ENCODE assay signal across 8 cellular contexts in the genomic region with DNA sequence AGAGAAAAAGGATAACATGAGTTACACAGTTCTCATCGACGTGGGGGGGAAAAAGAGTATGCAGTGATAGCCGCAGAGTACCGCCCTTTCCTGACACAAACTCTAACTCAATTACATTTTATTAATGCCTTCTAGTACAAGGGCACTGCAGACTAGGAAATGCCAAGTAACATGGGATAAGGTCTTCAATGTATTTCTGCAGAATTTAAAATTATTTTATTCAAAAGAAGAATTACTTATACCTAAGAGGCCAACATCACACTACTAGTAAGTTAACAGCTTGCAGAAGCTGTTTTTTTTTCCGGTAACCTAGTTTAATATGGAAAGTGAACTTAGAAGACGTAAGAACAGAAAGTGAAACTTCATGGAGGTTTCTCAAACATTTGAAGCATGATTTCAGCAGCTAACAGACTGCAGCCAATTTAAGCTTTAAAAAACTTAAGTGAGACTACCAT.
A peak's percentile ranks its signal among the peaks of the same experiment; 100 is the strongest.
DNase-seq lines count a peak whose midpoint lies in the region; ATAC-seq lines count a peak whose summit lies in the region.

No MANE protein-coding gene starts in this region.

- peaks cover 65% of the 10 kb centered on the region for H3K4me1 ChIP-seq in BLaER1

- peak; percentile 49 for DNase-seq in activated naive CD4-positive, alpha-beta T cell treated with anti-CD3 and anti-CD28 coated beads, Interleukin-2, amount 10 ng/mL, durations not matched to agents 7 days and 5 days
- peak in 1 of 2 donors; percentile 18 for DNase-seq in memory B cell (ENCODE audit: low spot score in 2 of 2)
- no peak for DNase-seq in putamen (ENCODE audit: low spot score)
- DNase-seq in DMS114 treated with DMSO at 0.1 percent for 48 hours (lab: John Stamatoyannopoulos, UW; ENCODE audit: unreplicated experiment) = no peak

- H3K4me1 Mint-ChIP-seq in activated naive CD4-positive, alpha-beta T cell treated with anti-CD3 and anti-CD28 coated beads, Interleukin-2, amount 10 ng/mL, durations not matched to agents 7 days and 5 days = peaks cover 57% of the 10 kb centered on the region
- peaks cover 31% of the 10 kb centered on the region for H3K4me1 Mint-ChIP-seq in memory B cell

- peak overlapping the region; percentile 93 for H3K4me3 Mint-ChIP-seq in activated naive CD4-positive, alpha-beta T cell treated with anti-CD3 and anti-CD28 coated beads, Interleukin-2, amount 10 ng/mL, durations not matched to agents 7 days and 5 days
- peak overlapping the region; percentile 60 for H3K4me3 Mint-ChIP-seq in memory B cell

- H3K36me3 ChIP-seq in BLaER1 = peaks cover 60% of the 10 kb centered on the region

- peak overlapping the region; percentile 97 for H3K4me2 ChIP-seq in BLaER1

- peaks cover 56% of the 10 kb centered on the region for H3K36me3 Mint-ChIP-seq in activated naive CD4-positive, alpha-beta T cell treated with anti-CD3 and anti-CD28 coated beads, Interleukin-2, amount 10 ng/mL, durations not matched to agents 7 days and 5 days
- peaks cover 27% of the 10 kb centered on the region for H3K36me3 Mint-ChIP-seq in memory B cell

- H3K9me3 Mint-ChIP-seq in activated naive CD4-positive, alpha-beta T cell treated with anti-CD3 and anti-CD28 coated beads, Interleukin-2, amount 10 ng/mL, durations not matched to agents 7 days and 5 days = no peaks in the 10 kb centered on the region
- H3K9me3 Mint-ChIP-seq in memory B cell = no peaks in the 10 kb centered on the region

- no peaks in the 10 kb centered on the region for H3K9me3 ChIP-seq in BLaER1

- H3K27me3 Mint-ChIP-seq in activated naive CD4-positive, alpha-beta T cell treated with anti-CD3 and anti-CD28 coated beads, Interleukin-2, amount 10 ng/mL, durations not matched to agents 7 days and 5 days = no peaks in the 10 kb centered on the region
- no peaks in the 10 kb centered on the region for H3K27me3 Mint-ChIP-seq in memory B cell

- H3K27ac ChIP-seq in BLaER1 = peak overlapping the region; percentile 56

- ATAC-seq in HG03280 (IDR thresholded peaks at IDR 0.05; ENCODE audit: unreplicated experiment) (peak; percentile 23), memory B cell (ENCODE audit: low read depth) (peak; percentile 8), HG03139 (IDR thresholded peaks at IDR 0.05; ENCODE audit: unreplicated experiment) (no peak), GM21825 (IDR thresholded peaks at IDR 0.05; ENCODE audit: unreplicated experiment) (no peak)

- no peaks in the 10 kb centered on the region for H3K27me3 ChIP-seq in BLaER1

- peak overlapping the region; percentile 79 for H3K4me3 ChIP-seq in BLaER1

- H3K27ac Mint-ChIP-seq in activated naive CD4-positive, alpha-beta T cell treated with anti-CD3 and anti-CD28 coated beads, Interleukin-2, amount 10 ng/mL, durations not matched to agents 7 days and 5 days = peak overlapping the region; percentile 96
- H3K27ac Mint-ChIP-seq in memory B cell = peak overlapping the region; percentile 99

- H4K20me1 ChIP-seq in BLaER1 = peaks cover 54% of the 10 kb centered on the region

- peak overlapping the region; percentile 95 for H3K9ac ChIP-seq in BLaER1

- CTCF ChIA-PET in activated naive CD4-positive, alpha-beta T cell treated with anti-CD3 and anti-CD28 coated beads, Interleukin-2, amount 10 ng/mL, durations not matched to agents 7 days and 5 days (lab: Charles Lee) = interaction anchor here (1.4 kb wide), 1 partner anchor 82 kb away, joined by 5 read pairs; no protein-coding TSS in a partner anchor

Comparison
In these comparisons a context has a peak if more than half of its experiments do, and no peak if none do; other contexts are left out.
1. ATAC-seq: peak in HG03280 (single experiment) and memory B cell (single experiment); none in HG03139 (single experiment) and GM21825 (single experiment).